24 cellular contexts compared by ENCODE assay signal in genomic region chr2:174786066-174786725, GRCh38. TPM values are rescaled to one million over a fixed set of nuclear protein-coding genes. Genes with fewer than 3 reads are reported as not detected.
DNase-seq lines count a peak whose midpoint lies in the region; ATAC-seq and TF ChIP-seq lines count a peak whose summit lies in the region.
"Had no signal": no experiment of that assay in that cellular context is flagged by ENCODE, and none has a peak within 500 bp of the region (broad histone marks: within the 10 kb centered on the region; RNA-seq: fewer than 3 reads in every experiment).

No MANE protein-coding gene starts in this region.

- peak overlapping the region; percentile 100; the same call in 2 of the 3 replicates for H2BK15ac ChIP-seq in IMR-90 (ENCODE audit: low read depth, low read length)

- H2AK5ac ChIP-seq in IMR-90 (ENCODE audit: low read depth, low read length) = peak overlapping the region; percentile 97

- H4K8ac ChIP-seq in IMR-90 (ENCODE audit: low read depth in 2 of 2, low read length in 2 of 2) = peak overlapping the region; percentile 76 to 96; a peak in 3 of 4 replicates

- intact Hi-C loops in IMR-90 (cut with micrococcal nuclease) = loop anchor here (2.0 kb wide), 1 partner anchor 51 kb away; no protein-coding TSS in a partner anchor

- H3K23ac ChIP-seq in IMR-90 (ENCODE audit: low read depth, low read length) = peak overlapping the region; percentile 97; the same call in 1 of the 2 replicates

- CTCF ChIA-PET in IMR-90 (lab: Yijun Ruan, JAX) = interaction anchor here (0.6 to 1.1 kb wide), 2 partner anchors 200 to 300 kb away, joined by 3 read pairs; no protein-coding TSS in a partner anchor

- H3K79me1 ChIP-seq in IMR-90 (ENCODE audit: low read depth in 1 of 2, low read length in 2 of 2) = peaks cover 0 to 9% of the 10 kb centered on the region in 2 experiments; a peak in 2 of 4 replicates

- peak; percentile 51 for DNase-seq in IMR-90
- DNase-seq in cardiac fibroblast (ENCODE audit: low read depth in 2 of 2) = peak; percentile 44 to 70
- DNase-seq in foreskin melanocyte = peak; percentile 61
- DNase-seq in islet precursor cell = no peak
- DNase-seq in T-helper 1 cell = no peak
- no peak for DNase-seq in anterior cingulate cortex (lab: John Stamatoyannopoulos, UW)
- no peak for DNase-seq in HCEC 1CT
- DNase-seq: activated B cell treated with CpG ODN at 0.5 μM for 24 hours; activated CD8-positive, alpha-beta T cell treated with anti-CD3 and anti-CD28 coated beads for 36 hours; activated naive CD4-positive, alpha-beta T cell treated with Interleukin-2 at 50 U/mL for 16 hours; activated T-cell treated with anti-CD3 and anti-CD28 coated beads, Interleukin-2, amount 50 U/mL, for 1 hour; BE2C; Calu3; colonic mucosa; left ventricle myocardium inferior; NCI-H1417; nucleus accumbens; SIG-M5; stimulated activated CD4-positive, alpha-beta T cell treated with anti-CD3 and anti-CD28 coated beads, Interleukin-15, amount 100 ng/mL, for 24 hours; T-helper 2 cell had no signal

- no peak overlapping the region for H3K9ac ChIP-seq in IMR-90 (ENCODE audit: low read depth, low read length)

- peak overlapping the region; percentile 98; the same call in 1 of the 2 replicates for H3K14ac ChIP-seq in IMR-90 (replicated peaks; ENCODE audit: low read depth, low read length)

- H2AK9ac ChIP-seq in IMR-90 (replicated peaks; ENCODE audit: low read depth, low read length, poor library complexity) = peak overlapping the region; percentile 33

- no peaks in the 10 kb centered on the region for H4K20me1 ChIP-seq in IMR-90 (ENCODE audit: insufficient read depth, low read length)

- H4K5ac ChIP-seq in IMR-90 (ENCODE audit: low read depth, low read length) = peak overlapping the region; percentile 99

- peak overlapping the region; percentile 99 for H3K4ac ChIP-seq in IMR-90 (ENCODE audit: low read depth, low read length)

- no peak for ATAC-seq in IMR-90 (ENCODE audit: low read depth)
- ATAC-seq: activated CD8-positive, alpha-beta T cell treated with anti-CD3 and anti-CD28 coated beads for 36 hours; stimulated activated memory B cell treated with anti-CD40 and anti-IgM and Interleukin-4, amounts not matched to agents 10 μg/mL and 1 μg/mL and 100 μg/mL, for 72 hours had no signal

- POLR2A ChIA-PET in IMR-90 (lab: Charles Lee; ENCODE audit: unreplicated experiment) = no interaction called here

- H2BK5ac ChIP-seq in IMR-90 (ENCODE audit: low read depth, low read length, poor library complexity, severe bottlenecking) = peak overlapping the region; percentile 99

- H4K91ac ChIP-seq in IMR-90 (ENCODE audit: insufficient read depth, low read depth, low read length) = peak overlapping the region; percentile 98

- no peak overlapping the region for H2AFZ ChIP-seq in IMR-90 (replicated peaks; ENCODE audit: low read length, poor library complexity)

- in situ Hi-C loops in IMR-90 (cut with MboI; ENCODE audit: low sequenced_read_pairs) = no loop called here

- peaks cover 22% of the 10 kb centered on the region for H3K9me1 ChIP-seq in IMR-90 (ENCODE audit: insufficient read depth, low read length)

- H3K27me3 ChIP-seq in IMR-90 (ENCODE audit: control insufficient read depth, insufficient read depth, low read length) = no peaks in the 10 kb centered on the region
- H3K27me3 ChIP-seq: ascending aorta, BE2C, colonic mucosa, right atrium auricular region, tibial nerve had no signal

- no peaks in the 10 kb centered on the region for H3K36me3 ChIP-seq in IMR-90 (ENCODE audit: control insufficient read depth, insufficient read depth, low read length)
- H3K36me3 ChIP-seq: ascending aorta, BE2C, colonic mucosa, left ventricle myocardium inferior, right atrium auricular region, tibial nerve had no signal

- TF ChIP-seq CTCF in IMR-90 (conservative IDR thresholded peaks at IDR 0.05; ENCODE audit: low read depth, low read length) (no peak), cardiac fibroblast (IDR thresholded peaks at IDR 0.05; ENCODE audit: low read depth, low read length) (no peak)

- TF ChIP-seq RAD21 in IMR-90 (IDR thresholded peaks at IDR 0.05; ENCODE audit: low read length) = no peak

- dilution Hi-C loops in IMR-90 (cut with HindIII; ENCODE audit: low sequenced_read_pairs, unreplicated experiment) = no loop called here

- peak overlapping the region; percentile 98 for H3K27ac ChIP-seq in IMR-90 (ENCODE audit: insufficient read depth, low read length)
- H3K27ac ChIP-seq: ascending aorta, colonic mucosa, left ventricle myocardium inferior, right atrium auricular region had no signal

- no TSS peak for BruUV-seq in IMR-90 (replicated peaks; lab: Mats Ljungman, UMichigan)

- H3K4me1 ChIP-seq in IMR-90 (ENCODE audit: control insufficient read depth, insufficient read depth, low read length) = peaks cover 31% of the 10 kb centered on the region
- H3K4me1 ChIP-seq: ascending aorta, BE2C, colonic mucosa, left ventricle myocardium inferior, right atrium auricular region had no signal

- H3K56ac ChIP-seq in IMR-90 (ENCODE audit: extremely low read depth, insufficient read depth, low read length) = no peak overlapping the region

- no peak for TF ChIP-seq POLR2A in IMR-90 (IDR thresholded peaks at IDR 0.05; ENCODE audit: low read depth, low read length)

- H3K18ac ChIP-seq in IMR-90 (ENCODE audit: low read depth, low read length) = peak overlapping the region; percentile 88

- H2BK120ac ChIP-seq in IMR-90 (ENCODE audit: low read depth, low read length) = peak overlapping the region; percentile 100

- H2BK20ac ChIP-seq in IMR-90 (ENCODE audit: low read depth, low read length) = peak overlapping the region; percentile 100

- WGBS in IMR-90 (ENCODE audit: extremely low coverage in 2 of 2, insufficient read length in 1 of 2), 2 experiments = no CpG with 5 or more reads among the region's 8 CpGs

- H3K4me3 ChIP-seq in IMR-90 (ENCODE audit: insufficient read depth, low read depth, low read length) = no peak overlapping the region
- no peak overlapping the region for H3K4me3 ChIP-seq in cardiac fibroblast (replicated peaks in 1 of 2; ENCODE audit: low read depth in 2 of 2, low read length in 2 of 2)
- H3K4me3 ChIP-seq: ascending aorta, colonic mucosa, left ventricle myocardium inferior, right atrium auricular region, tibial nerve had no signal

- H3K4me2 ChIP-seq in IMR-90 (ENCODE audit: low read depth, low read length) = no peak overlapping the region

- H3K9me3 ChIP-seq in IMR-90 (ENCODE audit: control insufficient read depth, insufficient read depth, low read length) = no peaks in the 10 kb centered on the region
- H3K9me3 ChIP-seq: ascending aorta, BE2C, colonic mucosa, left ventricle myocardium inferior, right atrium auricular region, tibial nerve had no signal

TF ChIP-seq in IMR-90, 13 proteins besides CTCF, POLR2A, EP300 and RAD21:
- no peak for TF ChIP-seq MAFK (IDR thresholded peaks at IDR 0.05; ENCODE audit: low read depth, low read length)
- TF ChIP-seq CEBPB (IDR thresholded peaks at IDR 0.05; ENCODE audit: low read depth, low read length) = no peak
- TF ChIP-seq NFE2L2 (IDR thresholded peaks at IDR 0.05; ENCODE audit: low read depth, low read length) = no peak
- no peak for TF ChIP-seq ELK1 (IDR thresholded peaks at IDR 0.05; ENCODE audit: borderline replicate concordance, low read depth, low read length)
- TF ChIP-seq MAZ (IDR thresholded peaks at IDR 0.05; ENCODE audit: borderline replicate concordance, low read depth, low read length) = no peak
- TF ChIP-seq MXI1 (IDR thresholded peaks at IDR 0.05; ENCODE audit: borderline replicate concordance, low read depth, low read length) = no peak
- TF ChIP-seq BHLHE40 (IDR thresholded peaks at IDR 0.05; ENCODE audit: low read depth, low read length) = no peak
- TF ChIP-seq CHD1 (IDR thresholded peaks at IDR 0.05; ENCODE audit: low read depth, low read length) = no peak
- TF ChIP-seq RCOR1 (IDR thresholded peaks at IDR 0.05; ENCODE audit: insufficient replicate concordance, low read length) = no peak
- TF ChIP-seq USF2 (IDR thresholded peaks at IDR 0.05; ENCODE audit: low read depth, low read length) = no peak
- TF ChIP-seq SMC3 (IDR thresholded peaks at IDR 0.05; ENCODE audit: low read depth, low read length) = no peak

RNA-seq across cellular contexts. Expression of gene CHRNA1, which starts 21.9 kb away (rescaled TPM):
- 0.56 and 0.90 TPM in 2 replicates for total RNA-seq in IMR-90 (2012; rRNA removed)
- polyA plus RNA-seq in IMR-90 (2012; rRNA removed) = 0.75 and 1.2 TPM in 2 replicates
- 0.66 and 1.2 TPM in 2 replicates for polyA plus RNA-seq in IMR-90 (2012; cell fraction: cytosol; rRNA removed)
- polyA plus RNA-seq in IMR-90 (2012; cell fraction: nucleus; rRNA removed; ENCODE audit: low replicate concordance) = 0.76 and 1.5 TPM in 2 replicates
- total RNA-seq: activated B cell treated with CpG ODN at 0.5 μM for 24 hours; activated CD8-positive, alpha-beta T cell treated with anti-CD3 and anti-CD28 coated beads for 36 hours; ascending aorta; Calu3; tibial nerve had no signal

Comparison
In these comparisons a context has a peak if more than half of its experiments do, and no peak if none do; other contexts are left out.
1. DNase-seq: peak in IMR-90 (single experiment), cardiac fibroblast (2 of 2) and foreskin melanocyte (single experiment); none in islet precursor cell (single experiment), T-helper 1 cell (0 of 5), anterior cingulate cortex (0 of 58) and HCEC 1CT (single experiment).